Comparison of ENCODE assay signal across 8 cellular contexts in genomic region chr6:137094411-137095008, GRCh38. TPM values are rescaled to one million over a fixed set of nuclear protein-coding genes. Genes with fewer than 3 reads are reported as not detected.
DNase-seq lines count a peak whose midpoint lies in the region; ATAC-seq and TF ChIP-seq lines count a peak whose summit lies in the region.

No MANE protein-coding gene starts in this region.

- H3K4me2 ChIP-seq in Loucy (ENCODE audit: low read depth, low read length, poor library complexity, severe bottlenecking) = no peak overlapping the region

- no peaks in the 10 kb centered on the region for H3K27me3 Mint-ChIP-seq in activated naive CD8-positive, alpha-beta T cell treated with anti-CD3 and anti-CD28 coated beads, Interleukin-2, amount 50 U/mL, for 24 hours

- no peaks in the 10 kb centered on the region for H4K20me1 ChIP-seq in Loucy (ENCODE audit: insufficient read depth, low read length, poor library complexity, severe bottlenecking)

- no peak overlapping the region for H3K4me3 Mint-ChIP-seq in activated naive CD8-positive, alpha-beta T cell treated with anti-CD3 and anti-CD28 coated beads, Interleukin-2, amount 50 U/mL, for 24 hours

- no peak overlapping the region for H3K27ac ChIP-seq in AG04450 (ENCODE audit: low read depth, low read length)

- TF ChIP-seq CTCF in AG04450 (IDR thresholded peaks at IDR 0.05; ENCODE audit: low read depth, low read length) (peak; percentile 77), Loucy (conservative IDR thresholded peaks at IDR 0.05; ENCODE audit: low read length) (peak; percentile 87)

- no peak overlapping the region for H3K9ac ChIP-seq in Loucy (ENCODE audit: low read depth, low read length, poor library complexity, severe bottlenecking)

- DNase-seq in AG04450 (ENCODE audit: low read depth, low spot score) (peak; percentile 34), left cardiac atrium (peak; percentile 43), renal cortical epithelial cell (ENCODE audit: low read depth) (peak; percentile 83)
- peak; percentile 54 for DNase-seq in activated naive CD8-positive, alpha-beta T cell treated with anti-CD3 and anti-CD28 coated beads, Interleukin-2, amount 50 U/mL, for 24 hours

- no peak overlapping the region for H2AFZ ChIP-seq in Loucy (ENCODE audit: low read length)

- peak; percentile 40 for ATAC-seq in GM18502 (IDR thresholded peaks at IDR 0.05; ENCODE audit: poor library complexity, unreplicated experiment)
- ATAC-seq in SK-N-SH treated with all-trans-retinoic acid at 6 μM for 48 hours = peak; percentile 87
- ATAC-seq in activated naive CD8-positive, alpha-beta T cell treated with anti-CD3 and anti-CD28 coated beads, Interleukin-2, amount 50 U/mL, for 24 hours = peak; percentile 48
- peak; percentile 61 to 69 for ATAC-seq in left cardiac atrium
- no peak for ATAC-seq in HG03135 (IDR thresholded peaks at IDR 0.05; ENCODE audit: unreplicated experiment)

- H3K79me2 ChIP-seq in Loucy (ENCODE audit: insufficient read depth, low read length) = no peaks in the 10 kb centered on the region

- POLR2A ChIA-PET in AG04450 (lab: Yijun Ruan, JAX) = no interaction called here

- intact Hi-C loops in left cardiac atrium (cut with DNase I) = loop anchor here (2.0 to 5.0 kb wide), 4 partner anchors 108 to 543 kb away; no protein-coding TSS in a partner anchor

- H3K9me2 ChIP-seq in Loucy (replicated peaks; ENCODE audit: low read depth, low read length) = no peaks in the 10 kb centered on the region

- no peaks in the 10 kb centered on the region for H3K36me3 Mint-ChIP-seq in activated naive CD8-positive, alpha-beta T cell treated with anti-CD3 and anti-CD28 coated beads, Interleukin-2, amount 50 U/mL, for 24 hours (ENCODE audit: low read depth)

- H3K36me3 ChIP-seq in Loucy (ENCODE audit: insufficient read depth, low read length) = no peaks in the 10 kb centered on the region

- H3K4me3 ChIP-seq in AG04450 (ENCODE audit: low read depth, low read length) (no peak overlapping the region), Loucy (ENCODE audit: low read length, poor library complexity, severe bottlenecking) (no peak overlapping the region)

- H3K9me3 Mint-ChIP-seq in activated naive CD8-positive, alpha-beta T cell treated with anti-CD3 and anti-CD28 coated beads, Interleukin-2, amount 50 U/mL, for 24 hours = no peaks in the 10 kb centered on the region

- H3K4me1 Mint-ChIP-seq in activated naive CD8-positive, alpha-beta T cell treated with anti-CD3 and anti-CD28 coated beads, Interleukin-2, amount 50 U/mL, for 24 hours = peaks cover 29% of the 10 kb centered on the region

- H3K4me1 ChIP-seq in Loucy (ENCODE audit: insufficient read depth, low read length, poor library complexity, severe bottlenecking) = no peaks in the 10 kb centered on the region

- peaks cover 2% of the 10 kb centered on the region for H3K27me3 ChIP-seq in AG04450 (ENCODE audit: control insufficient read depth, insufficient read depth, low read length)
- H3K27me3 ChIP-seq in Loucy (ENCODE audit: insufficient read depth, low read length, poor library complexity, severe bottlenecking) = peaks cover 4% of the 10 kb centered on the region

- peak overlapping the region; percentile 50 for H3K27ac Mint-ChIP-seq in activated naive CD8-positive, alpha-beta T cell treated with anti-CD3 and anti-CD28 coated beads, Interleukin-2, amount 50 U/mL, for 24 hours

- CTCF ChIA-PET in AG04450 (lab: Charles Lee) = interaction anchor here (0.6 to 5.0 kb wide), 57 partner anchors 9 to 1012 kb away, joined by 3 to 84 read pairs (median 3); partner anchors contain the start of genes IL20RA and PERP

- no peaks in the 10 kb centered on the region for H3F3A ChIP-seq in Loucy (ENCODE audit: low read depth)

- no peaks in the 10 kb centered on the region for H3K9me3 ChIP-seq in AG04450 (ENCODE audit: control insufficient read depth, insufficient read depth, low read length)
- H3K9me3 ChIP-seq in Loucy (ENCODE audit: insufficient read depth, low read depth, low read length) = no peaks in the 10 kb centered on the region

TF ChIP-seq in SK-N-SH treated with all-trans-retinoic acid at 6 μM for 48 hours, 23 proteins besides CTCF, POLR2A, EP300 and RAD21 (continues in another document):
- TF ChIP-seq RARB (CRISPR knock-in tag; IDR thresholded peaks at IDR 0.05) = no peak
- no peak for TF ChIP-seq ESRRG (CRISPR knock-in tag; IDR thresholded peaks at IDR 0.05)
- TF ChIP-seq ISL1 (CRISPR knock-in tag; IDR thresholded peaks at IDR 0.05) = no peak
- TF ChIP-seq POU6F1 (CRISPR knock-in tag; IDR thresholded peaks at IDR 0.05; ENCODE audit: borderline replicate concordance, low read depth) = no peak
- TF ChIP-seq ARNTL (CRISPR knock-in tag; IDR thresholded peaks at IDR 0.05; ENCODE audit: borderline replicate concordance, low read depth) = no peak
- no peak for TF ChIP-seq CSRNP3 (CRISPR knock-in tag; IDR thresholded peaks at IDR 0.05)
- TF ChIP-seq, protein P1, sequence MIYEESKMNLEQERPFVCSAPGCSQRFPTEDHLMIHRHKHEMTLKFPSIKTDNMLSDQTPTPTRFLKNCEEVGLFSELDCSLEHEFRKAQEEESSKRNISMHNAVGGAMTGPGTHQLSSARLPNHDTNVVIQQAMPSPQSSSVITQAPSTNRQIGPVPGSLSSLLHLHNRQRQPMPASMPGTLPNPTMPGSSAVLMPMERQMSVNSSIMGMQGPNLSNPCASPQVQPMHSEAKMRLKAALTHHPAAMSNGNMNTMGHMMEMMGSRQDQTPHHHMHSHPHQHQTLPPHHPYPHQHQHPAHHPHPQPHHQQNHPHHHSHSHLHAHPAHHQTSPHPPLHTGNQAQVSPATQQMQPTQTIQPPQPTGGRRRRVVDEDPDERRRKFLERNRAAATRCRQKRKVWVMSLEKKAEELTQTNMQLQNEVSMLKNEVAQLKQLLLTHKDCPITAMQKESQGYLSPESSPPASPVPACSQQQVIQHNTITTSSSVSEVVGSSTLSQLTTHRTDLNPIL (CRISPR knock-in tag; IDR thresholded peaks at IDR 0.05; ENCODE audit: low read depth) = no peak
- no peak for TF ChIP-seq CSDC2 (CRISPR knock-in tag; IDR thresholded peaks at IDR 0.05)
- no peak for TF ChIP-seq TCF4 (CRISPR knock-in tag; IDR thresholded peaks at IDR 0.05; ENCODE audit: borderline replicate concordance)
- no peak for TF ChIP-seq ZC3H10 (CRISPR knock-in tag; IDR thresholded peaks at IDR 0.05)
- no peak for TF ChIP-seq OSR1 (CRISPR knock-in tag; IDR thresholded peaks at IDR 0.05)
- TF ChIP-seq, protein P2, sequence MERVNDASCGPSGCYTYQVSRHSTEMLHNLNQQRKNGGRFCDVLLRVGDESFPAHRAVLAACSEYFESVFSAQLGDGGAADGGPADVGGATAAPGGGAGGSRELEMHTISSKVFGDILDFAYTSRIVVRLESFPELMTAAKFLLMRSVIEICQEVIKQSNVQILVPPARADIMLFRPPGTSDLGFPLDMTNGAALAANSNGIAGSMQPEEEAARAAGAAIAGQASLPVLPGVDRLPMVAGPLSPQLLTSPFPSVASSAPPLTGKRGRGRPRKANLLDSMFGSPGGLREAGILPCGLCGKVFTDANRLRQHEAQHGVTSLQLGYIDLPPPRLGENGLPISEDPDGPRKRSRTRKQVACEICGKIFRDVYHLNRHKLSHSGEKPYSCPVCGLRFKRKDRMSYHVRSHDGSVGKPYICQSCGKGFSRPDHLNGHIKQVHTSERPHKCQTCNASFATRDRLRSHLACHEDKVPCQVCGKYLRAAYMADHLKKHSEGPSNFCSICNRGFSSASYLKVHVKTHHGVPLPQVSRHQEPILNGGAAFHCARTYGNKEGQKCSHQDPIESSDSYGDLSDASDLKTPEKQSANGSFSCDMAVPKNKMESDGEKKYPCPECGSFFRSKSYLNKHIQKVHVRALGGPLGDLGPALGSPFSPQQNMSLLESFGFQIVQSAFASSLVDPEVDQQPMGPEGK (CRISPR knock-in tag; IDR thresholded peaks at IDR 0.05; ENCODE audit: borderline replicate concordance) = no peak
- no peak for TF ChIP-seq ZFP30 (CRISPR knock-in tag; IDR thresholded peaks at IDR 0.05)
- TF ChIP-seq ZNF70 (CRISPR knock-in tag; IDR thresholded peaks at IDR 0.05) = no peak
- no peak for TF ChIP-seq ZNF8 (CRISPR knock-in tag; IDR thresholded peaks at IDR 0.05)

RNA-seq across cellular contexts. Expression of gene IL20RA, which starts 49.7 kb away (rescaled TPM):
- polyA plus RNA-seq in AG04450 (2011; rRNA removed) = 0.09 TPM in 1 of 2 replicates, not detected in the other
- not detected in 2 replicates for polyA minus RNA-seq in AG04450 (2011; rRNA and poly(A)+ RNA removed)
- total RNA-seq in left cardiac atrium (1 to 10 TPM; 1.0 to 3.5 TPM), renal cortical epithelial cell (not detected in 2 replicates)
